In the genomic region with DNA sequence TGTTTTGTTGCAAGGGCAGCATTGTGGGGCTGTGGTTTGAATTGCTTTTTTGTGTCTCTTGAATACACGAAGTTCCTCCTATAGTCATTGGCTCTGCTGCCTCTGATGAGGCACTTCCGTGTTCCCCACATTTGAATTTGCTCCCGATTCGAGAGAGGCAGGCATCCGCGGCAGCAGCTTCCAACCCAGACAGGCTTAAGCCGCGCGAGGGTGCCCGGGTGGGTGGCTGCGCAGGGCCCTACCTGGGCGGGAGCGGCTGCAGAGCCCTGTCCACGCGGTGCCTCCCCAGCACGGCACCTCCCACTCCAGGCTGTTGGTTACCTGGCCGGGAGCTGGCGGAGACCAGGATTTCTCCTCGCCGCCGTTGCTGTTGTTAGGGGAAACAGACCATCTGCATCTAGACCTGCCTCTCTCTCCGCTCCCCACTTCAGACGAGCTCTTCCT, we compare ENCODE assay signal across 8 cellular contexts.
DNase-seq lines count a peak whose midpoint lies in the region; ATAC-seq, FAIRE-seq and TF ChIP-seq lines count a peak whose summit lies in the region.

No MANE protein-coding gene starts in this region.

- no peak for FAIRE-seq in pancreas (lab: Jason Lieb, UNC)

- intact Hi-C loops in pancreas (cut with DNase I), result no loop called here

- CTCF ChIA-PET in activated CD4-positive, alpha-beta memory T cell treated with anti-CD3 and anti-CD28 coated beads, Interleukin-2, amount 10 ng/mL, durations not matched to agents 7 days and 5 days (lab: Charles Lee), result no interaction called here

- H3K4me2 ChIP-seq in Karpas-422 (ENCODE audit: low read depth, low read length, poor library complexity, severe bottlenecking), result peak overlapping the region; percentile 67

- H3K4me3 Mint-ChIP-seq in activated CD4-positive, alpha-beta memory T cell treated with anti-CD3 and anti-CD28 coated beads, Interleukin-2, amount 10 ng/mL, durations not matched to agents 7 days and 5 days, result peak overlapping the region; percentile 70

- POLR2A ChIA-PET in activated CD4-positive, alpha-beta memory T cell treated with anti-CD3 and anti-CD28 coated beads, Interleukin-2, amount 10 ng/mL, durations not matched to agents 7 days and 5 days (lab: Charles Lee), result no interaction called here

- H3K27ac ChIP-seq in Karpas-422 (ENCODE audit: low read length), result no peak overlapping the region
- peak overlapping the region in 1 of 2 donors; percentile 52 for H3K27ac ChIP-seq in esophagus (ENCODE audit: low read depth in 2 of 2, low read length in 1 of 2)
- H3K27ac ChIP-seq in pancreas, result peak overlapping the region in 3 of 4 donors; percentile 53 to 61 (median 53)

- H3K9me3 ChIP-seq in Karpas-422 (ENCODE audit: low read length), result no peaks in the 10 kb centered on the region
- no peaks in the 10 kb centered on the region for H3K9me3 ChIP-seq in esophagus (ENCODE audit: control insufficient read depth in 2 of 2, insufficient read depth in 1 of 2, low read depth in 1 of 2, low read length in 1 of 2)
- no peaks in the 10 kb centered on the region for H3K9me3 ChIP-seq in pancreas

- TF ChIP-seq CTCF in GM10266 (IDR thresholded peaks at IDR 0.05; ENCODE audit: control insufficient read depth, insufficient read depth, low read depth, missing control alignments) (no peak), pancreas (IDR thresholded peaks at IDR 0.05) (no peak)

- peaks cover 18% of the 10 kb centered on the region for H3K27me3 Mint-ChIP-seq in activated CD4-positive, alpha-beta memory T cell treated with anti-CD3 and anti-CD28 coated beads, Interleukin-2, amount 10 ng/mL, durations not matched to agents 7 days and 5 days

- H3K9ac ChIP-seq in Karpas-422 (ENCODE audit: low read length), result peak overlapping the region; percentile 39

- WGBS in esophagus, 2 donors, result 10 to 12% methylated on average over 23 of the region's 23 CpGs
- WGBS in pancreas, 2 donors, result 3 to 6% methylated on average over 23 of the region's 23 CpGs

- H3K27me3 ChIP-seq in Karpas-422 (ENCODE audit: low read length) (no peaks in the 10 kb centered on the region), esophagus (ENCODE audit: control insufficient read depth in 1 of 2, insufficient read depth in 2 of 2, low read length in 2 of 2) (no peaks in the 10 kb centered on the region), pancreas (no peaks in the 10 kb centered on the region)

- H3K27ac Mint-ChIP-seq in activated CD4-positive, alpha-beta memory T cell treated with anti-CD3 and anti-CD28 coated beads, Interleukin-2, amount 10 ng/mL, durations not matched to agents 7 days and 5 days, result no peak overlapping the region

- peaks cover 4% of the 10 kb centered on the region; the same call in 1 of the 2 replicates for H4K20me1 ChIP-seq in Karpas-422 (ENCODE audit: insufficient read depth, low read depth, low read length)

- no peak overlapping the region for H2AFZ ChIP-seq in Karpas-422 (ENCODE audit: low read length)

- H3K4me1 ChIP-seq in Karpas-422 (ENCODE audit: low read length), result peaks cover 15% of the 10 kb centered on the region
- H3K4me1 ChIP-seq in esophagus (ENCODE audit: control insufficient read depth in 2 of 2, insufficient read depth in 2 of 2, low read length in 1 of 2), result peaks cover 0 to 2% of the 10 kb centered on the region in 2 donors
- H3K4me1 ChIP-seq in pancreas, result peaks cover 6 to 20% (median 13%) of the 10 kb centered on the region in 3 donors

- H3K79me2 ChIP-seq in Karpas-422 (ENCODE audit: low read length), result no peaks in the 10 kb centered on the region

- H3K36me3 ChIP-seq in Karpas-422 (ENCODE audit: insufficient read depth, low read length), result no peaks in the 10 kb centered on the region
- H3K36me3 ChIP-seq in esophagus (ENCODE audit: control insufficient read depth in 2 of 2, insufficient read depth in 2 of 2, low read length in 1 of 2), result no peaks in the 10 kb centered on the region
- no peaks in the 10 kb centered on the region for H3K36me3 ChIP-seq in pancreas

- H3K4me1 Mint-ChIP-seq in activated CD4-positive, alpha-beta memory T cell treated with anti-CD3 and anti-CD28 coated beads, Interleukin-2, amount 10 ng/mL, durations not matched to agents 7 days and 5 days, result peaks cover 11% of the 10 kb centered on the region

- H3K9me2 ChIP-seq in Karpas-422 (replicated peaks; ENCODE audit: insufficient read depth, low read length), result no peaks in the 10 kb centered on the region

- DNase-seq in GM10266 (ENCODE audit: extremely low spot score) (peak; percentile 37), Karpas-422 (peak; percentile 67), pancreas (peak; percentile 52 to 81 (median 58)), NCI-H82 (lab: John Stamatoyannopoulos, UW) (no peak)
- no peak for DNase-seq in activated CD4-positive, alpha-beta memory T cell treated with anti-CD3 and anti-CD28 coated beads, Interleukin-2, amount 10 ng/mL, durations not matched to agents 7 days and 5 days

- peak overlapping the region; percentile 64 for H3K4me3 ChIP-seq in Karpas-422 (ENCODE audit: low read length)
- peak overlapping the region; percentile 34 to 43 for H3K4me3 ChIP-seq in esophagus (ENCODE audit: low read depth in 1 of 2, low read length in 2 of 2)
- H3K4me3 ChIP-seq in pancreas, result peak overlapping the region in 3 of 4 donors; percentile 5 to 34 (median 25)

- peak; percentile 79 to 91 (median 89) for ATAC-seq in pancreas
- ATAC-seq in GM21515 (IDR thresholded peaks at IDR 0.05; ENCODE audit: unreplicated experiment), result no peak
- ATAC-seq in HG02840 (IDR thresholded peaks at IDR 0.05; ENCODE audit: low FRiP score, unreplicated experiment), result no peak

- H3K36me3 Mint-ChIP-seq in activated CD4-positive, alpha-beta memory T cell treated with anti-CD3 and anti-CD28 coated beads, Interleukin-2, amount 10 ng/mL, durations not matched to agents 7 days and 5 days (ENCODE audit: low read depth), result no peaks in the 10 kb centered on the region

- H3K9me3 Mint-ChIP-seq in activated CD4-positive, alpha-beta memory T cell treated with anti-CD3 and anti-CD28 coated beads, Interleukin-2, amount 10 ng/mL, durations not matched to agents 7 days and 5 days, result no peaks in the 10 kb centered on the region

Comparison
In these comparisons a context has a peak if more than half of its experiments do, and no peak if none do; other contexts are left out.
1. DNase-seq: peak in GM10266 (single experiment), Karpas-422 (single experiment) and pancreas (6 of 6); none in activated CD4-positive, alpha-beta memory T cell treated with anti-CD3 and anti-CD28 coated beads, Interleukin-2, amount 10 ng/mL, durations not matched to agents 7 days and 5 days (single experiment) and NCI-H82 (single experiment).
2. ATAC-seq: peak in pancreas (4 of 4); none in GM21515 (single experiment) and HG02840 (single experiment).
3. Peak in every context shown above with its lines, with median percentiles within 50 percentile points of each other: H3K4me3 ChIP-seq.